Comparison of ENCODE assay signal across 11 cellular contexts in genomic region chr4:7336067-7336569, GRCh38.
DNase-seq lines count a peak whose midpoint lies in the region; ATAC-seq and TF ChIP-seq lines count a peak whose summit lies in the region.
"Had no signal": no experiment of that assay in that cellular context is flagged by ENCODE, and none has a peak within 500 bp of the region (broad histone marks: within the 10 kb centered on the region; RNA-seq: fewer than 3 reads in every experiment).

No MANE protein-coding gene starts in this region.

- no peak overlapping the region for H3K14ac ChIP-seq in IMR-90 (replicated peaks; ENCODE audit: low read depth, low read length)

- TF ChIP-seq POLR2A in IMR-90 (IDR thresholded peaks at IDR 0.05; ENCODE audit: low read depth, low read length) = no peak

- intact Hi-C loops in CD14-positive monocyte (cut with micrococcal nuclease) = no loop called here
- intact Hi-C loops in IMR-90 (cut with micrococcal nuclease) = no loop called here

- H3K4me3 Mint-ChIP-seq in CD14-positive monocyte = no peak overlapping the region
- H3K4me3 Mint-ChIP-seq: CD4-positive, CD25-positive, alpha-beta regulatory T cell had no signal

- peaks cover 0 to 7% (median 0%) of the 10 kb centered on the region in 7 donors for H3K9me3 Mint-ChIP-seq in CD14-positive monocyte

- no peak overlapping the region for H3K27ac Mint-ChIP-seq in CD14-positive monocyte
- H3K27ac Mint-ChIP-seq: CD4-positive, CD25-positive, alpha-beta regulatory T cell had no signal

- H3K18ac ChIP-seq in IMR-90 (ENCODE audit: low read depth, low read length) (no peak overlapping the region), mesendoderm (ENCODE audit: low read length) (no peak overlapping the region)

- H3K23ac ChIP-seq in IMR-90 (ENCODE audit: low read depth, low read length) (no peak overlapping the region), mesendoderm (ENCODE audit: low read length) (no peak overlapping the region)

- no peaks in the 10 kb centered on the region for H4K20me1 ChIP-seq in IMR-90 (ENCODE audit: insufficient read depth, low read length)

- TF ChIP-seq CTCF in CD14-positive monocyte (IDR thresholded peaks at IDR 0.05) (peak; percentile 49), IMR-90 (conservative IDR thresholded peaks at IDR 0.05; ENCODE audit: low read depth, low read length) (no peak), VCaP (conservative IDR thresholded peaks at IDR 0.05) (peak; percentile 35)

- H2BK5ac ChIP-seq in IMR-90 (ENCODE audit: low read depth, low read length, poor library complexity, severe bottlenecking) = no peak overlapping the region
- H2BK5ac ChIP-seq in mesendoderm (ENCODE audit: low read length) = no peak overlapping the region

- no peak for ATAC-seq in IMR-90 (ENCODE audit: low read depth)

- H2AK5ac ChIP-seq in IMR-90 (ENCODE audit: low read depth, low read length) = no peak overlapping the region
- no peak overlapping the region for H2AK5ac ChIP-seq in mesendoderm (ENCODE audit: low read length)

- DNase-seq in CD14-positive monocyte (ENCODE audit: low spot score) (no peak), IMR-90 (no peak), mesendoderm (no peak), NCI-H226 (no peak)
- DNase-seq in activated CD8-positive, alpha-beta memory T cell treated with anti-CD3 and anti-CD28 coated beads, Interleukin-2, amount 50 U/mL, for 4 hours = no peak
- no peak for DNase-seq in stimulated activated CD4-positive, alpha-beta T cell treated with anti-CD3 and anti-CD28 coated beads, Interleukin-12 subunit alpha, Interleukin-12 subunit beta, amount 100 ng/mL, for 4 hours
- DNase-seq: DMS 273 treated with DMSO at 0.1 percent for 48 hours, NCI-H2081 treated with DMSO at 0.1 percent for 48 hours had no signal

- H3K56ac ChIP-seq in IMR-90 (ENCODE audit: extremely low read depth, insufficient read depth, low read length) = no peak overlapping the region
- H3K56ac ChIP-seq in mesendoderm (ENCODE audit: low read length) = peak overlapping the region; percentile 50

- CTCF ChIA-PET in IMR-90 (lab: Yijun Ruan, JAX) = interaction anchor here (0.9 to 1.4 kb wide), 6 partner anchors 9 to 146 kb away, joined by 3 to 6 read pairs (median 3); no protein-coding TSS in a partner anchor

- no peaks in the 10 kb centered on the region for H3K9me1 ChIP-seq in IMR-90 (ENCODE audit: insufficient read depth, low read length)

- H3K27me3 ChIP-seq in IMR-90 (ENCODE audit: control insufficient read depth, insufficient read depth, low read length) (peaks cover 4% of the 10 kb centered on the region; the same call in 1 of the 2 replicates), mesendoderm (ENCODE audit: insufficient read depth, low read length, poor library complexity) (no peaks in the 10 kb centered on the region)

- H2BK120ac ChIP-seq in IMR-90 (ENCODE audit: low read depth, low read length) = no peak overlapping the region
- no peak overlapping the region for H2BK120ac ChIP-seq in mesendoderm (ENCODE audit: low read depth, low read length)

- dilution Hi-C loops in IMR-90 (cut with HindIII; ENCODE audit: low sequenced_read_pairs, unreplicated experiment) = no loop called here

- POLR2A ChIA-PET in IMR-90 (lab: Charles Lee; ENCODE audit: unreplicated experiment) = no interaction called here

- H2AK9ac ChIP-seq in IMR-90 (replicated peaks; ENCODE audit: low read depth, low read length, poor library complexity) = no peak overlapping the region

- H4K91ac ChIP-seq in IMR-90 (ENCODE audit: insufficient read depth, low read depth, low read length) = no peak overlapping the region

- BruUV-seq in IMR-90 (replicated peaks; lab: Mats Ljungman, UMichigan) = no TSS peak

- no peaks in the 10 kb centered on the region for H3K79me2 ChIP-seq in mesendoderm (ENCODE audit: control insufficient read depth, insufficient read depth, low read length)

- no peak overlapping the region for H2BK15ac ChIP-seq in IMR-90 (ENCODE audit: low read depth, low read length)
- H2BK15ac ChIP-seq in mesendoderm (replicated peaks; ENCODE audit: low read depth) = no peak overlapping the region

- H3K4ac ChIP-seq in IMR-90 (ENCODE audit: low read depth, low read length) (no peak overlapping the region), mesendoderm (ENCODE audit: low read depth, low read length) (no peak overlapping the region)

- no peak overlapping the region for H4K5ac ChIP-seq in IMR-90 (ENCODE audit: low read depth, low read length)
- no peak overlapping the region for H4K5ac ChIP-seq in mesendoderm (ENCODE audit: low read length)

- H2BK20ac ChIP-seq in IMR-90 (ENCODE audit: low read depth, low read length) = no peak overlapping the region

- whole genome bisulfite sequencing in IMR-90 (ENCODE audit: extremely low coverage in 2 of 2, insufficient read length in 1 of 2), 2 experiments = 80% methylated on average over 1 of the region's 17 CpGs; no CpG with 5 or more reads in 1 of the 2 experiments
- no CpG with 5 or more reads among the region's 17 CpGs for WGBS in mesendoderm (ENCODE audit: extremely low coverage, insufficient coverage, low lambda C conversion rate)

- H3K9ac ChIP-seq in IMR-90 (ENCODE audit: low read depth, low read length) (no peak overlapping the region), mesendoderm (ENCODE audit: low read length) (no peak overlapping the region)

- no peaks in the 10 kb centered on the region for H3K79me1 ChIP-seq in IMR-90 (ENCODE audit: low read depth in 1 of 2, low read length in 2 of 2)
- no peaks in the 10 kb centered on the region for H3K79me1 ChIP-seq in mesendoderm (ENCODE audit: low read length)

- H3K4me1 ChIP-seq in IMR-90 (ENCODE audit: control insufficient read depth, insufficient read depth, low read length) (no peaks in the 10 kb centered on the region; the same call in 1 of the 2 replicates), mesendoderm (ENCODE audit: control insufficient read depth, low read depth, low read length) (no peaks in the 10 kb centered on the region)

- H3K27me3 Mint-ChIP-seq in CD14-positive monocyte (ENCODE audit: low read depth in 3 of 3) = peaks cover 3 to 6% (median 4%) of the 10 kb centered on the region in 3 donors

- no peak overlapping the region for H3K27ac ChIP-seq in IMR-90 (ENCODE audit: insufficient read depth, low read length)
- H3K27ac ChIP-seq in VCaP = no peak overlapping the region
- no peak overlapping the region for H3K27ac ChIP-seq in mesendoderm (ENCODE audit: low read depth, low read length)
- H3K27ac ChIP-seq: SK-N-MC had no signal

- H3K4me3 ChIP-seq in IMR-90 (ENCODE audit: insufficient read depth, low read depth, low read length) (no peak overlapping the region), mesendoderm (ENCODE audit: low read length) (no peak overlapping the region)
- H3K4me3 ChIP-seq: SK-N-MC had no signal

- H3K9me3 ChIP-seq in IMR-90 (ENCODE audit: control insufficient read depth, insufficient read depth, low read length) = 0 out of 2 replicates have a peak, but pooled peaks cover 4% of the 10 kb centered on the region

- TF ChIP-seq RAD21 in IMR-90 (IDR thresholded peaks at IDR 0.05; ENCODE audit: low read length) = no peak

- no peaks in the 10 kb centered on the region for H3K36me3 Mint-ChIP-seq in CD14-positive monocyte
- H3K36me3 Mint-ChIP-seq: CD4-positive, CD25-positive, alpha-beta regulatory T cell had no signal

- H4K8ac ChIP-seq in IMR-90 (ENCODE audit: low read depth in 2 of 2, low read length in 2 of 2) (no peak overlapping the region), mesendoderm (ENCODE audit: low read depth, low read length) (no peak overlapping the region)

- H2AFZ ChIP-seq in IMR-90 (replicated peaks; ENCODE audit: low read length, poor library complexity) = peak overlapping the region; percentile 67

- H3K36me3 ChIP-seq in IMR-90 (ENCODE audit: control insufficient read depth, insufficient read depth, low read length) (no peaks in the 10 kb centered on the region), mesendoderm (ENCODE audit: control insufficient read depth, insufficient read depth, low read length) (no peaks in the 10 kb centered on the region)

- in situ Hi-C loops in IMR-90 (cut with MboI; ENCODE audit: low sequenced_read_pairs) = no loop called here

- H3K4me2 ChIP-seq in IMR-90 (ENCODE audit: low read depth, low read length) = no peak overlapping the region
- no peak overlapping the region for H3K4me2 ChIP-seq in mesendoderm (ENCODE audit: low read length)

- no peaks in the 10 kb centered on the region for H3K4me1 Mint-ChIP-seq in CD14-positive monocyte
- H3K4me1 Mint-ChIP-seq: CD4-positive, CD25-positive, alpha-beta regulatory T cell had no signal

TF ChIP-seq in IMR-90, 13 proteins besides CTCF, POLR2A, EP300 and RAD21:
- TF ChIP-seq MAZ (IDR thresholded peaks at IDR 0.05; ENCODE audit: borderline replicate concordance, low read depth, low read length) (no peak), ELK1 (IDR thresholded peaks at IDR 0.05; ENCODE audit: borderline replicate concordance, low read depth, low read length) (no peak), RFX5 (IDR thresholded peaks at IDR 0.05; ENCODE audit: low read depth, low read length) (no peak), FOS (IDR thresholded peaks at IDR 0.05; ENCODE audit: low read depth, low read length) (no peak), MXI1 (IDR thresholded peaks at IDR 0.05; ENCODE audit: borderline replicate concordance, low read depth, low read length) (no peak), BHLHE40 (IDR thresholded peaks at IDR 0.05; ENCODE audit: low read depth, low read length) (no peak), NFE2L2 (IDR thresholded peaks at IDR 0.05; ENCODE audit: low read depth, low read length) (no peak), SMC3 (IDR thresholded peaks at IDR 0.05; ENCODE audit: low read depth, low read length) (no peak), RCOR1 (IDR thresholded peaks at IDR 0.05; ENCODE audit: insufficient replicate concordance, low read length) (no peak), CEBPB (IDR thresholded peaks at IDR 0.05; ENCODE audit: low read depth, low read length) (no peak)
